ENCODE assay signal across 10 cellular contexts in the genomic region with DNA sequence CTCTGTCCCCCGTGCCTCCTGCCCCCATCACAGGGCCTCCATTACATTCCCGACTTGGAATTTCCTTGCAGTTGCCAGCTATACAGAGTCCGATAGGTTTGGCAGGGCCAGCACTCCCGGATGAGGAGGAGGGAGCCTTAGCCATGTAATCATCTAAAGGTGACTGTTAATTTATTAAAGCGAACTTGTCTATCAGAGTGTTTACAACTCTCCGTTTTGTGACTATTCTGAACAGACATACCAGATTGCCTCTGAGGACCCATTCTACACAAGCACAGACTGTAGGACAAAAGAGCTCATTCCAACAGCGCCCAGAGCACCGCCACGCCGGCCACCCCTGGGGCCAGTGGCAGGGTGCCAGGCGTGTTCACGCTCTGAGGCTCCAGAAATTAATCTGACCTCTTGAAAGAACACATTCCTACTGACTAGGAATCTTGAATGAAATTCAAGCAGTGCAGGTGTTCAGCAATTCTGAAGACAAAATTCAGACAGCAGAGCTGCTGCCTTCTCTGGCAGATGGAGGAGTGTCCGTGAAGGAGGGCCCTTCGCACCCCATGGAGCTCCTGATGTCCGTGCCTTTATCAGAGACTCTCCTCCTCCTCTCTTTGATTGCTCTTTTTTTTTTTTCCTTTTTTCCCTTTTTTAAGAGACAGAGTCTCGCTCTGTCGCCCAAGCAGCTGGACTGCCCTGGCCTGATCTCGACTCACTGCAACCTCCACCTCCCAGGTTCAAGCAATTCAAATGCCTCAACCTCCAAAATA. TPM values are rescaled to one million over a fixed set of nuclear protein-coding genes. Genes with fewer than 3 reads are reported as not detected.
DNase-seq lines count a peak whose midpoint lies in the region; ATAC-seq, FAIRE-seq and TF ChIP-seq lines count a peak whose summit lies in the region.
"Had no signal": no experiment of that assay in that cellular context is flagged by ENCODE, and none has a peak within 500 bp of the region (broad histone marks: within the 10 kb centered on the region; RNA-seq: fewer than 3 reads in every experiment).

No MANE protein-coding gene starts in this region.

- H3K27me3 ChIP-seq in lung (ENCODE audit: control insufficient read depth, insufficient read depth) = no peaks in the 10 kb centered on the region

- WGBS in lung, 2 donors = 45 to 71% methylated on average over 18 of the region's 18 CpGs

- H3K27ac Mint-ChIP-seq in T-helper 2 cell treated with Interferon-gamma antibody and Interleukin-4, amounts not matched to agents 5 μg/mL and 100 μg/mL, for 36 hours = no peak overlapping the region

- peaks cover 5% of the 10 kb centered on the region for H3K27me3 Mint-ChIP-seq in T-helper 2 cell treated with Interferon-gamma antibody and Interleukin-4, amounts not matched to agents 5 μg/mL and 100 μg/mL, for 36 hours (ENCODE audit: low read depth)

- DNase-seq in NCI-H1092 treated with DMSO at 0.1 percent for 48 hours (lab: John Stamatoyannopoulos, UW) = peak; percentile 15
- no peak for DNase-seq in NCI-H1092 (lab: John Stamatoyannopoulos, UW)
- DNase-seq in cerebellum (ENCODE audit: low spot score) = peak; percentile 65
- DNase-seq in lung (ENCODE audit: low spot score) = no peak
- DNase-seq in urothelium cell line (ENCODE audit: low spot score) = peak; percentile 86
- no peak for DNase-seq in NCI-H2029 (lab: John Stamatoyannopoulos, UW)
- no peak for DNase-seq in T-helper 2 cell treated with Interferon-gamma antibody and Interleukin-4, amounts not matched to agents 5 μg/mL and 100 μg/mL, for 36 hours (ENCODE audit: low spot score)
- DNase-seq: Kasumi-1 had no signal

- no peaks in the 10 kb centered on the region for H3K9me3 ChIP-seq in lung (ENCODE audit: control insufficient read depth in 2 of 2, insufficient read depth in 1 of 2, low read length in 1 of 2)

- H3K9me3 Mint-ChIP-seq in T-helper 2 cell treated with Interferon-gamma antibody and Interleukin-4, amounts not matched to agents 5 μg/mL and 100 μg/mL, for 36 hours = no peaks in the 10 kb centered on the region

- H3K27ac ChIP-seq in lung (ENCODE audit: low read depth in 1 of 2, low read length in 1 of 2) = no peak overlapping the region
- H3K27ac ChIP-seq: 22Rv1 had no signal

- no peak overlapping the region for H3K4me3 ChIP-seq in lung

- peak; percentile 53 for ATAC-seq in lung (ENCODE audit: insufficient read depth, low FRiP score)
- no peak for ATAC-seq in GM21447 (IDR thresholded peaks at IDR 0.05; ENCODE audit: unreplicated experiment)

- H3K4me3 Mint-ChIP-seq in T-helper 2 cell treated with Interferon-gamma antibody and Interleukin-4, amounts not matched to agents 5 μg/mL and 100 μg/mL, for 36 hours = no peak overlapping the region

- TF ChIP-seq CTCF in lung (IDR thresholded peaks at IDR 0.05; ENCODE audit: control extremely low read depth, extremely low read depth) = no peak

- peaks cover 0 to 2% of the 10 kb centered on the region in 2 donors for H3K4me1 ChIP-seq in lung (ENCODE audit: control insufficient read depth in 2 of 2, insufficient read depth in 2 of 2, low read length in 2 of 2)

- no peaks in the 10 kb centered on the region for H3K36me3 ChIP-seq in lung (ENCODE audit: control insufficient read depth in 2 of 2, insufficient read depth in 2 of 2, low read length in 2 of 2)

- FAIRE-seq in urothelium cell line (lab: Jason Lieb, UNC) = peak; percentile 93

- H3K4me1 Mint-ChIP-seq in T-helper 2 cell treated with Interferon-gamma antibody and Interleukin-4, amounts not matched to agents 5 μg/mL and 100 μg/mL, for 36 hours (ENCODE audit: low read depth) = no peaks in the 10 kb centered on the region

- no peaks in the 10 kb centered on the region for H3K36me3 Mint-ChIP-seq in T-helper 2 cell treated with Interferon-gamma antibody and Interleukin-4, amounts not matched to agents 5 μg/mL and 100 μg/mL, for 36 hours (ENCODE audit: low read depth)

RNA-seq across cellular contexts. Expression of gene RALBP1, which starts 58.1 kb away (rescaled TPM):
- total RNA-seq in cerebellum (26.9 TPM), lung (10 to 100 TPM; 38.0 to 58.2 TPM)
- polyA plus RNA-seq in lung = 10 to 100 TPM; 19.8 to 28.9 TPM

Comparison
In these comparisons a context has a peak if more than half of its experiments do, and no peak if none do; other contexts are left out.
1. DNase-seq: peak in NCI-H1092 treated with DMSO at 0.1 percent for 48 hours (single experiment), cerebellum (single experiment) and urothelium cell line (single experiment); none in NCI-H1092 (single experiment), lung (single experiment), NCI-H2029 (single experiment) and T-helper 2 cell treated with Interferon-gamma antibody and Interleukin-4, amounts not matched to agents 5 μg/mL and 100 μg/mL, for 36 hours (single experiment).